ENCODE assay signal across 11 cellular contexts in the genomic region with DNA sequence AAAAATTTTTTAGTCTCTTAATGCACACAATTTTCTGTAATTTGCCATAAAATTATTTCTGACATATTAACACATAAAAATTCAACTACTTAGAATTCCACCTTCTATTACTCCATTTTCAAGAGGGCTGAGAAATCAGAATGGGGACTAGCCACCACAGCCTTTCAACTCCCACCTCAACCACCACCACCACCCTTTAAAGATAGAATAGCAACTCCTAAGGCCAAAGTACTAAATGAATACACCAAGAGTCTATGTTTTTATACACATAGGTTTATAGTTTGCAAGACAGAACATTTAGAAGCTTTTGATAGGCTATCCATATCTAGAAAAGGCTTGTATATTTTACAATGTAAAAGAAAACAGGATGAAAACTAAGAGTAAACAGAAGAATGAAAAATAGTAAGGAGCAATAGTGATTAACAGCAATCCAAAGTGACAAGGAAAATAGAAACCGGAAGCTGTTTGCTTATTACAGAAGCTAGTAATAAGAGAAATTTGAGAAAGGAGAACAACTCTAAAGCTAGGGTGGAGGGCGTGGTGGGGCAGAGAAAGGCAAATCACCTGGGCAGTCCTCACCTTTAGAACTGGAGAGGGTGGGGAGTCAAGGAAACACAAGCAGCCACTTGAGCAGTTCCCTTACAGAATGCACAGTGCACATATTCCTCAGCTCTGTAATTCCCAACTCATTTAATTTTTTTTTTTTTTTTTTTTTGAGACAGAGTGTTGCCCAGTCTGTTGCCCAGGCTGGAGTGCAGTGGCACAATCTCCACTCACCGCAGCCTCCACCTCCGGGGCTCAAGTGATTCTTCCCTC. TPM values are rescaled to one million over a fixed set of nuclear protein-coding genes. Genes with fewer than 3 reads are reported as not detected.
A peak's percentile ranks its signal among the peaks of the same experiment; 100 is the strongest.
DNase-seq lines count a peak whose midpoint lies in the region; ATAC-seq and TF ChIP-seq lines count a peak whose summit lies in the region.
"Had no signal": no experiment of that assay in that cellular context is flagged by ENCODE, and none has a peak within 500 bp of the region (broad histone marks: within the 10 kb centered on the region; RNA-seq: fewer than 3 reads in every experiment).

No MANE protein-coding gene starts in this region.

- ATAC-seq in GM21381 (IDR thresholded peaks at IDR 0.05; ENCODE audit: unreplicated experiment) (peak; percentile 43), left colon (peak; percentile 85)

- H3K36me3 Mint-ChIP-seq in Calu3 (ENCODE audit: insufficient read depth, unreplicated experiment): no peaks in the 10 kb centered on the region

- BruUV-seq in Calu3 (replicated peaks; lab: Mats Ljungman, UMichigan): no TSS peak

- H3K27me3 Mint-ChIP-seq in Calu3 (ENCODE audit: unreplicated experiment): no peaks in the 10 kb centered on the region

- TF ChIP-seq CTCF in Calu3 (IDR thresholded peaks at IDR 0.05; ENCODE audit: unreplicated experiment): no peak

- CTCF ChIA-PET in Calu3 (lab: Charles Lee): interaction anchor here (0.6 kb wide), 1 partner anchor 96 kb away, joined by 4 read pairs; no protein-coding TSS in a partner anchor

- H3K27ac Mint-ChIP-seq in Calu3 (ENCODE audit: unreplicated experiment): no peak overlapping the region

- peak; percentile 27 for DNase-seq in Calu3
- peak; percentile 32 for DNase-seq in NOMO-1 treated with dmso at 0.1 percent for 144 hours (lab: John Stamatoyannopoulos, UW; ENCODE audit: unreplicated experiment)
- peak; percentile 48 to 61 for DNase-seq in left colon
- DNase-seq in activated gamma-delta T cell treated with Interleukin-2 at 50 U/mL for 16 hours: no peak
- DNase-seq in nucleus accumbens (lab: John Stamatoyannopoulos, UW): no peak
- DNase-seq in NCI-H345 treated with DMSO at 0.1 percent for 48 hours (lab: John Stamatoyannopoulos, UW; ENCODE audit: unreplicated experiment): no peak
- DNase-seq in activated CD8-positive, alpha-beta memory T cell treated with anti-CD3 and anti-CD28 coated beads for 24 hours: no peak
- DNase-seq: aorta, GF-D8, SIG-M5 had no signal

- no peak overlapping the region for H3K4me3 Mint-ChIP-seq in Calu3 (ENCODE audit: low read depth, unreplicated experiment)

- H3K4me1 Mint-ChIP-seq in Calu3 (ENCODE audit: low read depth, unreplicated experiment): peaks cover 31% of the 10 kb centered on the region

- intact Hi-C loops in Calu3 (cut with micrococcal nuclease; ENCODE audit: unreplicated experiment) (no loop called here), left colon (cut with DNase I, micrococcal nuclease) (no loop called here)

- H3K9me3 Mint-ChIP-seq in Calu3 (ENCODE audit: low read depth, unreplicated experiment): no peaks in the 10 kb centered on the region

RNA-seq across cellular contexts. Expression of a gene that starts 27.7 kb away (rescaled TPM):
- total RNA-seq in Calu3 (2022) (50.0 and 51.2 TPM in 2 replicates), left colon (10 to 100 TPM; 48.7 to 55.6 TPM)

Comparison
In these comparisons a context has a peak if more than half of its experiments do, and no peak if none do; other contexts are left out.
1. DNase-seq: peak in Calu3 (single experiment), NOMO-1 treated with dmso at 0.1 percent for 144 hours (single experiment) and left colon (2 of 2); none in activated gamma-delta T cell treated with Interleukin-2 at 50 U/mL for 16 hours (single experiment), nucleus accumbens (0 of 56), NCI-H345 treated with DMSO at 0.1 percent for 48 hours (single experiment) and activated CD8-positive, alpha-beta memory T cell treated with anti-CD3 and anti-CD28 coated beads for 24 hours (single experiment).